1 cellular context compared by ENCODE assay signal in genomic region chr2:95347681-95348608, GRCh38.
A peak's percentile ranks its signal among the peaks of the same experiment; 100 is the strongest.
TF ChIP-seq lines count a peak whose summit lies in the region.

No MANE protein-coding gene starts in this region.

TF ChIP-seq in HEK293, 187 proteins besides CTCF, POLR2A, EP300 and RAD21 (continued from another document):
- TF ChIP-seq, protein P1, sequence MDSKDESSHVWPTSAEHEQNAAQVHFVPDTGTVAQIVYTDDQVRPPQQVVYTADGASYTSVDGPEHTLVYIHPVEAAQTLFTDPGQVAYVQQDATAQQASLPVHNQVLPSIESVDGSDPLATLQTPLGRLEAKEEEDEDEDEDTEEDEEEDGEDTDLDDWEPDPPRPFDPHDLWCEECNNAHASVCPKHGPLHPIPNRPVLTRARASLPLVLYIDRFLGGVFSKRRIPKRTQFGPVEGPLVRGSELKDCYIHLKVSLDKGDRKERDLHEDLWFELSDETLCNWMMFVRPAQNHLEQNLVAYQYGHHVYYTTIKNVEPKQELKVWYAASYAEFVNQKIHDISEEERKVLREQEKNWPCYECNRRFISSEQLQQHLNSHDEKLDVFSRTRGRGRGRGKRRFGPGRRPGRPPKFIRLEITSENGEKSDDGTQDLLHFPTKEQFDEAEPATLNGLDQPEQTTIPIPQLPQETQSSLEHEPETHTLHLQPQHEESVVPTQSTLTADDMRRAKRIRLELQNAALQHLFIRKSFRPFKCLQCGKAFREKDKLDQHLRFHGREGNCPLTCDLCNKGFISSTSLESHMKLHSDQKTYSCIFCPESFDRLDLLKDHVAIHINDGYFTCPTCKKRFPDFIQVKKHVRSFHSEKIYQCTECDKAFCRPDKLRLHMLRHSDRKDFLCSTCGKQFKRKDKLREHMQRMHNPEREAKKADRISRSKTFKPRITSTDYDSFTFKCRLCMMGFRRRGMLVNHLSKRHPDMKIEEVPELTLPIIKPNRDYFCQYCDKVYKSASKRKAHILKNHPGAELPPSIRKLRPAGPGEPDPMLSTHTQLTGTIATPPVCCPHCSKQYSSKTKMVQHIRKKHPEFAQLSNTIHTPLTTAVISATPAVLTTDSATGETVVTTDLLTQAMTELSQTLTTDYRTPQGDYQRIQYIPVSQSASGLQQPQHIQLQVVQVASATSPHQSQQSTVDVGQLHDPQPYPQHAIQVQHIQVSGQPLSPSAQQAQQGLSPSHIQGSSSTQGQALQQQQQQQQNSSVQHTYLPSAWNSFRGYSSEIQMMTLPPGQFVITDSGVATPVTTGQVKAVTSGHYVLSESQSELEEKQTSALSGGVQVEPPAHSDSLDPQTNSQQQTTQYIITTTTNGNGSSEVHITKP (tag by site-specific recombination; IDR thresholded peaks at IDR 0.05): peak; percentile 89
- TF ChIP-seq BCL11B (tag by site-specific recombination; IDR thresholded peaks at IDR 0.05; ENCODE audit: low read depth): no peak
